1 cellular context compared by ENCODE assay signal in the genomic region with DNA sequence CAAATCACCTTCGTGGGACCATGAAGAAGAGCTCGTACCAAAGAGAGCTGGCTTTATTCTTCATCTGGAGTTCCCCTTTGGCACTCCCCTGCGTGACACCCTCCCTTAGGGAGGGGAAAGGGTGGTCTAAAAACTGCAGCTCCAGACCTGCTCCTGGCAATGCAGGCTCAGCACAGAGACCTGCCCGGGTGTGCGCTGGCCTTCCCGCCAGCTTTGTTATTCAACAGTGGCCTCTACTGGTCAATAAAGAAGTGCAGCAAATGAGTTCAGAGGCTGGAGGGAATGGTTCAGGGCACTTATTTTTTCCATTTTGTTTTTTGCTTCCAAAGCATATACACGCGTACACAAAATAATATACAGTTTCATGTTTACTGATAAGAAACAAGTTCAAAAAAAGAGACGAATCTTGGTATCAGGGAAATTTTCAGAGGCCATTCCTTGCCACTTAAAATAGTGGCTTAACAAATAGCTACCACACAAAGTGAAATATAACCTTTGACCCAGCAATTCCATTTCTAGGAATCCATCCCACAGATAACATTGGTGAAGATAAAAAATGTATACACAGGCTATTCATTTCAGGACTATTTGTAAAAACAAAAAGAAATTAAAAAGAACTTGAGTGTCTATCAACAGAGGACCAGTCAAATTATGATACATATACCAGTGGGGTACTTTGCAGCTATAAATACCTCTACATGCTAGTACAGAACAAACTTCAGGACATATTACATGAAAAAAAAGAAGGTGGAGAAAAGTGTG.
TF ChIP-seq lines count a peak whose summit lies in the region.

No MANE protein-coding gene starts in this region.

TF ChIP-seq in HepG2, 621 proteins besides CTCF, POLR2A, EP300 and RAD21 (continued from another document and continues in another):
- TF ChIP-seq, protein P1, sequence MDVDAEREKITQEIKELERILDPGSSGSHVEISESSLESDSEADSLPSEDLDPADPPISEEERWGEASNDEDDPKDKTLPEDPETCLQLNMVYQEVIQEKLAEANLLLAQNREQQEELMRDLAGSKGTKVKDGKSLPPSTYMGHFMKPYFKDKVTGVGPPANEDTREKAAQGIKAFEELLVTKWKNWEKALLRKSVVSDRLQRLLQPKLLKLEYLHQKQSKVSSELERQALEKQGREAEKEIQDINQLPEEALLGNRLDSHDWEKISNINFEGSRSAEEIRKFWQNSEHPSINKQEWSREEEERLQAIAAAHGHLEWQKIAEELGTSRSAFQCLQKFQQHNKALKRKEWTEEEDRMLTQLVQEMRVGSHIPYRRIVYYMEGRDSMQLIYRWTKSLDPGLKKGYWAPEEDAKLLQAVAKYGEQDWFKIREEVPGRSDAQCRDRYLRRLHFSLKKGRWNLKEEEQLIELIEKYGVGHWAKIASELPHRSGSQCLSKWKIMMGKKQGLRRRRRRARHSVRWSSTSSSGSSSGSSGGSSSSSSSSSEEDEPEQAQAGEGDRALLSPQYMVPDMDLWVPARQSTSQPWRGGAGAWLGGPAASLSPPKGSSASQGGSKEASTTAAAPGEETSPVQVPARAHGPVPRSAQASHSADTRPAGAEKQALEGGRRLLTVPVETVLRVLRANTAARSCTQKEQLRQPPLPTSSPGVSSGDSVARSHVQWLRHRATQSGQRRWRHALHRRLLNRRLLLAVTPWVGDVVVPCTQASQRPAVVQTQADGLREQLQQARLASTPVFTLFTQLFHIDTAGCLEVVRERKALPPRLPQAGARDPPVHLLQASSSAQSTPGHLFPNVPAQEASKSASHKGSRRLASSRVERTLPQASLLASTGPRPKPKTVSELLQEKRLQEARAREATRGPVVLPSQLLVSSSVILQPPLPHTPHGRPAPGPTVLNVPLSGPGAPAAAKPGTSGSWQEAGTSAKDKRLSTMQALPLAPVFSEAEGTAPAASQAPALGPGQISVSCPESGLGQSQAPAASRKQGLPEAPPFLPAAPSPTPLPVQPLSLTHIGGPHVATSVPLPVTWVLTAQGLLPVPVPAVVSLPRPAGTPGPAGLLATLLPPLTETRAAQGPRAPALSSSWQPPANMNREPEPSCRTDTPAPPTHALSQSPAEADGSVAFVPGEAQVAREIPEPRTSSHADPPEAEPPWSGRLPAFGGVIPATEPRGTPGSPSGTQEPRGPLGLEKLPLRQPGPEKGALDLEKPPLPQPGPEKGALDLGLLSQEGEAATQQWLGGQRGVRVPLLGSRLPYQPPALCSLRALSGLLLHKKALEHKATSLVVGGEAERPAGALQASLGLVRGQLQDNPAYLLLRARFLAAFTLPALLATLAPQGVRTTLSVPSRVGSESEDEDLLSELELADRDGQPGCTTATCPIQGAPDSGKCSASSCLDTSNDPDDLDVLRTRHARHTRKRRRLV (CRISPR knock-in tag; IDR thresholded peaks at IDR 0.05), result no peak
- TF ChIP-seq FOSL1 (CRISPR knock-in tag; IDR thresholded peaks at IDR 0.05; ENCODE audit: borderline replicate concordance) (no peak), TAF15 (IDR thresholded peaks at IDR 0.05; ENCODE audit: low read depth, low read length, poor library complexity, severe bottlenecking) (no peak), RXRA (CRISPR knock-in tag; IDR thresholded peaks at IDR 0.05) (no peak), ZNF44 (CRISPR knock-in tag; IDR thresholded peaks at IDR 0.05) (no peak), FOXO1 (CRISPR knock-in tag; IDR thresholded peaks at IDR 0.05) (no peak), MAFG (CRISPR knock-in tag; IDR thresholded peaks at IDR 0.05) (no peak), NR2F2 (IDR thresholded peaks at IDR 0.05; ENCODE audit: borderline replicate concordance, low read depth) (no peak), KLF9 (CRISPR knock-in tag; IDR thresholded peaks at IDR 0.05; ENCODE audit: low read depth) (no peak), ZFAT (CRISPR knock-in tag; conservative IDR thresholded peaks at IDR 0.05) (no peak), ZNF329 (CRISPR knock-in tag; IDR thresholded peaks at IDR 0.05; ENCODE audit: low read depth) (no peak), SAP130 (CRISPR knock-in tag; IDR thresholded peaks at IDR 0.05; ENCODE audit: low read depth) (peak; percentile 30; the same call in 1 of the 2 replicates), ZFP37 (CRISPR knock-in tag; IDR thresholded peaks at IDR 0.05; ENCODE audit: borderline replicate concordance) (no peak), ZNF556 (CRISPR knock-in tag; IDR thresholded peaks at IDR 0.05; ENCODE audit: borderline replicate concordance) (no peak), ZNF224 (CRISPR knock-in tag; IDR thresholded peaks at IDR 0.05) (no peak), STAT5B (CRISPR knock-in tag; IDR thresholded peaks at IDR 0.05) (no peak), CBX1 (IDR thresholded peaks at IDR 0.05; ENCODE audit: low read depth) (no peak), ZFX (CRISPR knock-in tag; IDR thresholded peaks at IDR 0.05; ENCODE audit: low read depth) (no peak), TCF7L2 (IDR thresholded peaks at IDR 0.05; ENCODE audit: low read depth, low read length) (no peak), ASH2L (IDR thresholded peaks at IDR 0.05; ENCODE audit: insufficient read length, low read depth, low read length) (peak; percentile 38), SOX13 (IDR thresholded peaks at IDR 0.05) (no peak), SOX13 (CRISPR knock-in tag; conservative IDR thresholded peaks at IDR 0.05 in 1 of 2, IDR thresholded peaks at IDR 0.05 in 1 of 2) (no peak), ZFP90 (CRISPR knock-in tag; IDR thresholded peaks at IDR 0.05; ENCODE audit: borderline replicate concordance) (no peak), ZNF768 (CRISPR knock-in tag; IDR thresholded peaks at IDR 0.05) (peak; percentile 85), ZNF841 (CRISPR knock-in tag; IDR thresholded peaks at IDR 0.05; ENCODE audit: borderline replicate concordance) (no peak), SNAI1 (CRISPR knock-in tag; IDR thresholded peaks at IDR 0.05; ENCODE audit: borderline replicate concordance) (no peak), GTF3A (CRISPR knock-in tag; conservative IDR thresholded peaks at IDR 0.05) (no peak), XBP1 (CRISPR knock-in tag; IDR thresholded peaks at IDR 0.05) (no peak), ESRRA (CRISPR knock-in tag; IDR thresholded peaks at IDR 0.05; ENCODE audit: low read depth) (no peak), ZNF274 (CRISPR knock-in tag; IDR thresholded peaks at IDR 0.05) (no peak), ZNF83 (CRISPR knock-in tag; IDR thresholded peaks at IDR 0.05; ENCODE audit: borderline replicate concordance) (no peak), ZNF333 (CRISPR knock-in tag; IDR thresholded peaks at IDR 0.05; ENCODE audit: borderline replicate concordance) (no peak), ZNF253 (CRISPR knock-in tag; IDR thresholded peaks at IDR 0.05; ENCODE audit: borderline replicate concordance) (no peak), MAFK (conservative IDR thresholded peaks at IDR 0.05 in 1 of 2, IDR thresholded peaks at IDR 0.05 in 1 of 2; ENCODE audit: low read length in 2 of 2) (0 out of 4 replicates have a peak, but pooled peaks of 1 of the 2 experiments have one; percentile 15), NR3C1 (CRISPR knock-in tag; IDR thresholded peaks at IDR 0.05) (no peak), REL (CRISPR knock-in tag; conservative IDR thresholded peaks at IDR 0.05) (no peak)
- TF ChIP-seq, protein P2, sequence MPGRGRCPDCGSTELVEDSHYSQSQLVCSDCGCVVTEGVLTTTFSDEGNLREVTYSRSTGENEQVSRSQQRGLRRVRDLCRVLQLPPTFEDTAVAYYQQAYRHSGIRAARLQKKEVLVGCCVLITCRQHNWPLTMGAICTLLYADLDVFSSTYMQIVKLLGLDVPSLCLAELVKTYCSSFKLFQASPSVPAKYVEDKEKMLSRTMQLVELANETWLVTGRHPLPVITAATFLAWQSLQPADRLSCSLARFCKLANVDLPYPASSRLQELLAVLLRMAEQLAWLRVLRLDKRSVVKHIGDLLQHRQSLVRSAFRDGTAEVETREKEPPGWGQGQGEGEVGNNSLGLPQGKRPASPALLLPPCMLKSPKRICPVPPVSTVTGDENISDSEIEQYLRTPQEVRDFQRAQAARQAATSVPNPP (CRISPR knock-in tag; IDR thresholded peaks at IDR 0.05), result no peak
- TF ChIP-seq, protein P3, sequence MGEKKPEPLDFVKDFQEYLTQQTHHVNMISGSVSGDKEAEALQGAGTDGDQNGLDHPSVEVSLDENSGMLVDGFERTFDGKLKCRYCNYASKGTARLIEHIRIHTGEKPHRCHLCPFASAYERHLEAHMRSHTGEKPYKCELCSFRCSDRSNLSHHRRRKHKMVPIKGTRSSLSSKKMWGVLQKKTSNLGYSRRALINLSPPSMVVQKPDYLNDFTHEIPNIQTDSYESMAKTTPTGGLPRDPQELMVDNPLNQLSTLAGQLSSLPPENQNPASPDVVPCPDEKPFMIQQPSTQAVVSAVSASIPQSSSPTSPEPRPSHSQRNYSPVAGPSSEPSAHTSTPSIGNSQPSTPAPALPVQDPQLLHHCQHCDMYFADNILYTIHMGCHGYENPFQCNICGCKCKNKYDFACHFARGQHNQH (CRISPR knock-in tag; IDR thresholded peaks at IDR 0.05), result no peak
- TF ChIP-seq, protein P4, sequence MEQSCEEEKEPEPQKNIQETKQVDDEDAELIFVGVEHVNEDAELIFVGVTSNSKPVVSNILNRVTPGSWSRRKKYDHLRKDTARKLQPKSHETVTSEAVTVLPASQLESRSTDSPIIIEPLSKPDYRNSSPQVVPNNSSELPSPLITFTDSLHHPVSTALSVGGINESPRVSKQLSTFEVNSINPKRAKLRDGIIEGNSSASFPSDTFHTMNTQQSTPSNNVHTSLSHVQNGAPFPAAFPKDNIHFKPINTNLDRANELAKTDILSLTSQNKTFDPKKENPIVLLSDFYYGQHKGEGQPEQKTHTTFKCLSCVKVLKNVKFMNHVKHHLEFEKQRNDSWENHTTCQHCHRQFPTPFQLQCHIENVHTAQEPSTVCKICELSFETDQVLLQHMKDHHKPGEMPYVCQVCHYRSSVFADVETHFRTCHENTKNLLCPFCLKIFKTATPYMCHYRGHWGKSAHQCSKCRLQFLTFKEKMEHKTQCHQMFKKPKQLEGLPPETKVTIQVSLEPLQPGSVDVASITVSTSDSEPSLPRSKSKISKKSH (CRISPR knock-in tag; IDR thresholded peaks at IDR 0.05; ENCODE audit: borderline replicate concordance), result no peak
- TF ChIP-seq, protein P5, sequence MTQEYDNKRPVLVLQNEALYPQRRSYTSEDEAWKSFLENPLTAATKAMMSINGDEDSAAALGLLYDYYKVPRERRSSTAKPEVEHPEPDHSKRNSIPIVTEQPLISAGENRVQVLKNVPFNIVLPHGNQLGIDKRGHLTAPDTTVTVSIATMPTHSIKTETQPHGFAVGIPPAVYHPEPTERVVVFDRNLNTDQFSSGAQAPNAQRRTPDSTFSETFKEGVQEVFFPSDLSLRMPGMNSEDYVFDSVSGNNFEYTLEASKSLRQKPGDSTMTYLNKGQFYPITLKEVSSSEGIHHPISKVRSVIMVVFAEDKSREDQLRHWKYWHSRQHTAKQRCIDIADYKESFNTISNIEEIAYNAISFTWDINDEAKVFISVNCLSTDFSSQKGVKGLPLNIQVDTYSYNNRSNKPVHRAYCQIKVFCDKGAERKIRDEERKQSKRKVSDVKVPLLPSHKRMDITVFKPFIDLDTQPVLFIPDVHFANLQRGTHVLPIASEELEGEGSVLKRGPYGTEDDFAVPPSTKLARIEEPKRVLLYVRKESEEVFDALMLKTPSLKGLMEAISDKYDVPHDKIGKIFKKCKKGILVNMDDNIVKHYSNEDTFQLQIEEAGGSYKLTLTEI (CRISPR knock-in tag; conservative IDR thresholded peaks at IDR 0.05), result no peak
- TF ChIP-seq, protein P6, sequence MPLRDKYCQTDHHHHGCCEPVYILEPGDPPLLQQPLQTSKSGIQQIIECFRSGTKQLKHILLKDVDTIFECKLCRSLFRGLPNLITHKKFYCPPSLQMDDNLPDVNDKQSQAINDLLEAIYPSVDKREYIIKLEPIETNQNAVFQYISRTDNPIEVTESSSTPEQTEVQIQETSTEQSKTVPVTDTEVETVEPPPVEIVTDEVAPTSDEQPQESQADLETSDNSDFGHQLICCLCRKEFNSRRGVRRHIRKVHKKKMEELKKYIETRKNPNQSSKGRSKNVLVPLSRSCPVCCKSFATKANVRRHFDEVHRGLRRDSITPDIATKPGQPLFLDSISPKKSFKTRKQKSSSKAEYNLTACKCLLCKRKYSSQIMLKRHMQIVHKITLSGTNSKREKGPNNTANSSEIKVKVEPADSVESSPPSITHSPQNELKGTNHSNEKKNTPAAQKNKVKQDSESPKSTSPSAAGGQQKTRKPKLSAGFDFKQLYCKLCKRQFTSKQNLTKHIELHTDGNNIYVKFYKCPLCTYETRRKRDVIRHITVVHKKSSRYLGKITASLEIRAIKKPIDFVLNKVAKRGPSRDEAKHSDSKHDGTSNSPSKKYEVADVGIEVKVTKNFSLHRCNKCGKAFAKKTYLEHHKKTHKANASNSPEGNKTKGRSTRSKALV (CRISPR knock-in tag; IDR thresholded peaks at IDR 0.05), result no peak
- TF ChIP-seq, protein P7, sequence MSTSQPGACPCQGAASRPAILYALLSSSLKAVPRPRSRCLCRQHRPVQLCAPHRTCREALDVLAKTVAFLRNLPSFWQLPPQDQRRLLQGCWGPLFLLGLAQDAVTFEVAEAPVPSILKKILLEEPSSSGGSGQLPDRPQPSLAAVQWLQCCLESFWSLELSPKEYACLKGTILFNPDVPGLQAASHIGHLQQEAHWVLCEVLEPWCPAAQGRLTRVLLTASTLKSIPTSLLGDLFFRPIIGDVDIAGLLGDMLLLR (CRISPR knock-in tag; IDR thresholded peaks at IDR 0.05), result no peak
- TF ChIP-seq, protein P8, sequence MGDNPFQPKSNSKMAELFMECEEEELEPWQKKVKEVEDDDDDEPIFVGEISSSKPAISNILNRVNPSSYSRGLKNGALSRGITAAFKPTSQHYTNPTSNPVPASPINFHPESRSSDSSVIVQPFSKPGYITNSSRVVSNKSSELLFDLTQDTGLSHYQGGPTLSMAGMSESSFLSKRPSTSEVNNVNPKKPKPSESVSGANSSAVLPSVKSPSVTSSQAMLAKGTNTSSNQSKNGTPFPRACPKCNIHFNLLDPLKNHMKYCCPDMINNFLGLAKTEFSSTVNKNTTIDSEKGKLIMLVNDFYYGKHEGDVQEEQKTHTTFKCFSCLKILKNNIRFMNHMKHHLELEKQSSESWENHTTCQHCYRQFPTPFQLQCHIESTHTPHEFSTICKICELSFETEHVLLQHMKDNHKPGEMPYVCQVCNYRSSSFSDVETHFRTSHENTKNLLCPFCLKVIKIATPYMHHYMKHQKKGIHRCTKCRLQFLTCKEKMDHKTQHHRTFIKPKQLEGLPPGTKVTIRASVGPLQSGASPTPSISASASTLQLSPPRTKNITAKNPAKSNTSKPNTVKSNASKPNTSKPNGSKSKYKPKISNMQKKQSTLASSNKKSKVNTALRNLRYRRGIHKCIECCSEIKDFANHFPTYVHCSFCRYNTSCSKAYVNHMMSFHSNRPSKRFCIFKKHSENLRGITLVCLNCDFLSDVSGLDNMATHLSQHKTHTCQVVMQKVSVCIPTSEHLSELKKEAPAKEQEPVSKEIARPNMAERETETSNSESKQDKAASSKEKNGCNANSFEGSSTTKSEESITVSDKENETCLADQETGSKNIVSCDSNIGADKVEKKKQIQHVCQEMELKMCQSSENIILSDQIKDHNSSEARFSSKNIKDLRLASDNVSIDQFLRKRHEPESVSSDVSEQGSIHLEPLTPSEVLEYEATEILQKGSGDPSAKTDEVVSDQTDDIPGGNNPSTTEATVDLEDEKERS (CRISPR knock-in tag; IDR thresholded peaks at IDR 0.05), result no peak
- TF ChIP-seq, protein P9, sequence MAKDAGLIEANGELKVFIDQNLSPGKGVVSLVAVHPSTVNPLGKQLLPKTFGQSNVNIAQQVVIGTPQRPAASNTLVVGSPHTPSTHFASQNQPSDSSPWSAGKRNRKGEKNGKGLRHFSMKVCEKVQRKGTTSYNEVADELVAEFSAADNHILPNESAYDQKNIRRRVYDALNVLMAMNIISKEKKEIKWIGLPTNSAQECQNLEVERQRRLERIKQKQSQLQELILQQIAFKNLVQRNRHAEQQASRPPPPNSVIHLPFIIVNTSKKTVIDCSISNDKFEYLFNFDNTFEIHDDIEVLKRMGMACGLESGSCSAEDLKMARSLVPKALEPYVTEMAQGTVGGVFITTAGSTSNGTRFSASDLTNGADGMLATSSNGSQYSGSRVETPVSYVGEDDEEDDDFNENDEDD (CRISPR knock-in tag; IDR thresholded peaks at IDR 0.05; ENCODE audit: borderline replicate concordance), result peak; percentile 30; the same call in 1 of the 2 replicates
